Comparison of ENCODE assay signal across 10 cellular contexts in genomic region chr2:168137510-168138180, GRCh38.
DNase-seq lines count a peak whose midpoint lies in the region; ATAC-seq and TF ChIP-seq lines count a peak whose summit lies in the region.
"Had no signal": no experiment of that assay in that cellular context is flagged by ENCODE, and none has a peak within 500 bp of the region (broad histone marks: within the 10 kb centered on the region; RNA-seq: fewer than 3 reads in every experiment).

No MANE protein-coding gene starts in this region.

- H3K9me3 ChIP-seq in heart left ventricle, result no peaks in the 10 kb centered on the region
- no peaks in the 10 kb centered on the region for H3K9me3 ChIP-seq in right atrium auricular region
- H3K9me3 ChIP-seq in T-helper 17 cell (ENCODE audit: control insufficient read depth, low read length, poor library complexity, severe bottlenecking), result no peaks in the 10 kb centered on the region
- H3K9me3 ChIP-seq in suprapubic skin, result no peaks in the 10 kb centered on the region
- H3K9me3 ChIP-seq: transverse colon had no signal

- TF ChIP-seq CTCF in heart left ventricle (IDR thresholded peaks at IDR 0.05) (no peak), right atrium auricular region (IDR thresholded peaks at IDR 0.05) (no peak), suprapubic skin (IDR thresholded peaks at IDR 0.05) (no peak)

- H3K27ac Mint-ChIP-seq in T-helper 17 cell (peak overlapping the region; percentile 66), immature natural killer cell (peak overlapping the region; percentile 20 to 88 (median 58))
- H3K27ac Mint-ChIP-seq in activated T-helper 2 cell treated with anti-CD3 and anti-CD28 coated beads, Interferon-gamma antibody, Interleukin-2, Interleukin-4, amounts not matched to agents 10 μg/mL and 5 μg/mL and 100 μg/mL, durations not matched to agents 14 hours and 24 hours and 36 hours, result no peak overlapping the region

- H3K4me3 ChIP-seq in heart left ventricle, result no peak overlapping the region
- H3K4me3 ChIP-seq in right atrium auricular region, result no peak overlapping the region
- H3K4me3 ChIP-seq in suprapubic skin, result no peak overlapping the region
- H3K4me3 ChIP-seq: transverse colon had no signal

- WGBS in heart left ventricle, 4 donors, result 50 to 55% (median 54%) methylated on average over 3 of the region's 3 CpGs
- WGBS in suprapubic skin, result 83% methylated on average over 3 of the region's 3 CpGs

- TF ChIP-seq POLR2A in heart left ventricle (IDR thresholded peaks at IDR 0.05) (no peak), suprapubic skin (IDR thresholded peaks at IDR 0.05) (no peak)

- intact Hi-C loops in heart left ventricle (cut with DNase I), result loop anchor here in 9 of 10 donors (2.0 to 10.0 kb wide), 5 partner anchors 107 to 197 kb away; partner anchors contain the start of gene STK39 (in 8 of the 9)
- intact Hi-C loops in activated T-helper 2 cell treated with anti-CD3 and anti-CD28 coated beads, Interferon-gamma antibody, Interleukin-2, Interleukin-4, amounts not matched to agents 10 μg/mL and 5 μg/mL and 100 μg/mL, durations not matched to agents 14 hours and 24 hours and 36 hours (cut with micrococcal nuclease), result loop anchor here (2.0 kb wide), 1 partner anchor 73 kb away; no protein-coding TSS in a partner anchor

- no peak for TF ChIP-seq EP300 in suprapubic skin (IDR thresholded peaks at IDR 0.05)

- no peak for DNase-seq in heart left ventricle
- DNase-seq in right atrium auricular region (ENCODE audit: low spot score), result no peak
- DNase-seq in T-helper 17 cell, result no peak
- DNase-seq in immature natural killer cell, result no peak
- no peak for DNase-seq in suprapubic skin (ENCODE audit: low spot score in 2 of 2)
- DNase-seq in activated T-helper 2 cell treated with anti-CD3 and anti-CD28 coated beads, Interferon-gamma antibody, Interleukin-2, Interleukin-4, amounts not matched to agents 10 μg/mL and 5 μg/mL and 100 μg/mL, durations not matched to agents 14 hours and 24 hours and 36 hours (ENCODE audit: low spot score), result no peak
- DNase-seq in DMS114 treated with DMSO at 0.1 percent for 48 hours (lab: John Stamatoyannopoulos, UW; ENCODE audit: unreplicated experiment), result no peak
- no peak for DNase-seq in cortex of kidney (lab: John Stamatoyannopoulos, UW)
- DNase-seq: stimulated activated CD4-positive, alpha-beta T cell treated with anti-CD3 and anti-CD28 coated beads, Interleukin-1b, Interleukin-23, amount 100 ng/mL, for 48 hours; transverse colon had no signal

- ATAC-seq in heart left ventricle (peak in 2 of 4 donors; percentile 44 to 53), T-helper 17 cell (no peak)

- H3K36me3 ChIP-seq in heart left ventricle (peaks cover 0 to 14% (median 4%) of the 10 kb centered on the region in 9 donors), right atrium auricular region (no peaks in the 10 kb centered on the region), suprapubic skin (peaks cover 11% of the 10 kb centered on the region)

- no peaks in the 10 kb centered on the region for H3K9me3 Mint-ChIP-seq in immature natural killer cell
- no peaks in the 10 kb centered on the region for H3K9me3 Mint-ChIP-seq in activated T-helper 2 cell treated with anti-CD3 and anti-CD28 coated beads, Interferon-gamma antibody, Interleukin-2, Interleukin-4, amounts not matched to agents 10 μg/mL and 5 μg/mL and 100 μg/mL, durations not matched to agents 14 hours and 24 hours and 36 hours

- H3K36me3 Mint-ChIP-seq in T-helper 17 cell (ENCODE audit: low read depth), result peaks cover 13% of the 10 kb centered on the region
- peaks cover 9 to 33% (median 12%) of the 10 kb centered on the region in 3 donors for H3K36me3 Mint-ChIP-seq in immature natural killer cell
- H3K36me3 Mint-ChIP-seq in activated T-helper 2 cell treated with anti-CD3 and anti-CD28 coated beads, Interferon-gamma antibody, Interleukin-2, Interleukin-4, amounts not matched to agents 10 μg/mL and 5 μg/mL and 100 μg/mL, durations not matched to agents 14 hours and 24 hours and 36 hours (ENCODE audit: low read depth), result peaks cover 38% of the 10 kb centered on the region

- H3K4me3 Mint-ChIP-seq in T-helper 17 cell (no peak overlapping the region), immature natural killer cell (no peak overlapping the region)
- no peak overlapping the region for H3K4me3 Mint-ChIP-seq in activated T-helper 2 cell treated with anti-CD3 and anti-CD28 coated beads, Interferon-gamma antibody, Interleukin-2, Interleukin-4, amounts not matched to agents 10 μg/mL and 5 μg/mL and 100 μg/mL, durations not matched to agents 14 hours and 24 hours and 36 hours (ENCODE audit: low read depth)

- H3K27me3 Mint-ChIP-seq in T-helper 17 cell (no peaks in the 10 kb centered on the region), immature natural killer cell (ENCODE audit: low read depth in 3 of 3) (peaks cover 0 to 3% (median 0%) of the 10 kb centered on the region in 3 donors)
- no peaks in the 10 kb centered on the region for H3K27me3 Mint-ChIP-seq in activated T-helper 2 cell treated with anti-CD3 and anti-CD28 coated beads, Interferon-gamma antibody, Interleukin-2, Interleukin-4, amounts not matched to agents 10 μg/mL and 5 μg/mL and 100 μg/mL, durations not matched to agents 14 hours and 24 hours and 36 hours (ENCODE audit: low read depth)

- H3K4me1 ChIP-seq in heart left ventricle, result peaks cover 0 to 38% (median 14%) of the 10 kb centered on the region in 12 donors
- H3K4me1 ChIP-seq in right atrium auricular region, result no peaks in the 10 kb centered on the region
- H3K4me1 ChIP-seq in suprapubic skin, result no peaks in the 10 kb centered on the region

- peaks cover 15% of the 10 kb centered on the region for H3K4me1 Mint-ChIP-seq in T-helper 17 cell
- peaks cover 25 to 53% of the 10 kb centered on the region in 2 donors for H3K4me1 Mint-ChIP-seq in immature natural killer cell
- H3K4me1 Mint-ChIP-seq in activated T-helper 2 cell treated with anti-CD3 and anti-CD28 coated beads, Interferon-gamma antibody, Interleukin-2, Interleukin-4, amounts not matched to agents 10 μg/mL and 5 μg/mL and 100 μg/mL, durations not matched to agents 14 hours and 24 hours and 36 hours (ENCODE audit: low read depth), result peaks cover 9% of the 10 kb centered on the region

- no peaks in the 10 kb centered on the region for H3K27me3 ChIP-seq in heart left ventricle
- no peaks in the 10 kb centered on the region for H3K27me3 ChIP-seq in right atrium auricular region
- no peaks in the 10 kb centered on the region for H3K27me3 ChIP-seq in suprapubic skin
- H3K27me3 ChIP-seq: transverse colon had no signal

- peak overlapping the region in 11 of 12 donors; percentile 6 to 54 (median 41) for H3K27ac ChIP-seq in heart left ventricle
- H3K27ac ChIP-seq in right atrium auricular region, result peak overlapping the region in 1 of 2 donors; percentile 7
- peak overlapping the region; percentile 39 for H3K27ac ChIP-seq in suprapubic skin
